Comparison of ENCODE assay signal across 9 cellular contexts in the genomic region with DNA sequence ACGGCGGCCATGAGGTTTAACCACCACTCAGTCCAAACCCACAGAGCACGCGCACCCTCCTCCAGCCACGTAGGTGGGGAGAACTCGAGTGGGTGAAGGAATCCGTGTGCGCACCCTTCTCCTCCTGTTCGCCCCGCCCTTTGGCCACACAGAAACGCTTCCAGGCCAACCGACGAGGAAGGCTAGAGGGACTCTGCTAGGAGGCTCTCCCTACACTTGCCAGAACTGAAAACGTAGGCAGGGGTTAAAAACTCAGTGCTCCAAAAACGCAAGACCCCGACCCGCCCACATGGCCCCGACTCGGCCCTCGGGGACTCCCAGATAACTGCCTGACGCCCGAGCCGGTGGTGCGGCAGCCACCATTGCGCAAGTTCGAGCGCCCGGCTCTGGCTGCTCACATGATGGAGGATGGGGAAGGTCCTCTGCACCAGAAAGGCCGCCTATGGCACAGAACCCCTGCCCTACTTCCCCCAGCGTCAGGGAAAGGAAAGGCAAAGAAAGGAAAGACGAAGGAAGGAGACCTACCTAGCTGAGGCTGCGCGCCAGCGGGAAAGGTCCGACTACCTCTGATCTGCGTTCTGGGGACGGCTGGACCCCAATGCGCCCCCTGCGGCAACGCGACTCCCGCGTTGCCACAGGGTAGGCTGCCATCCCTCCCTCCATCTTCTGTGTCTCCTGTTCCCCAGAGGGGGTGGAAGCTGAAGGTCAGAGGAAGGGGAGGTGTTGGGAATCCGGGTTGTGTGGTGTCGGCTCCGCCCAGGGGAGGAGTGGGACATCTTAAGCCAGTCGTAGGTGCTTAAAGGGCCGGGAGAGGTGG.
DNase-seq lines count a peak whose midpoint lies in the region; ATAC-seq, FAIRE-seq and TF ChIP-seq lines count a peak whose summit lies in the region.
"Had no signal": no experiment of that assay in that cellular context is flagged by ENCODE, and none has a peak within 500 bp of the region (broad histone marks: within the 10 kb centered on the region; RNA-seq: fewer than 3 reads in every experiment).

No MANE protein-coding gene starts in this region.

- peak overlapping the region; percentile 75 for H3K4me2 ChIP-seq in A549

- POLR2A ChIA-PET in A549 (lab: Yijun Ruan, JAX): no interaction called here

- H3K4me3 ChIP-seq in A549 (peak overlapping the region; percentile 92), esophagus (ENCODE audit: low read depth in 1 of 2, low read length in 2 of 2) (peak overlapping the region; percentile 66 to 68), mucosa of stomach (ENCODE audit: low read length) (peak overlapping the region; percentile 41)

- FAIRE-seq in A549 (lab: Jason Lieb, UNC): peak; percentile 99

- H3K9ac ChIP-seq in mucosa of stomach (ENCODE audit: low read length): peak overlapping the region; percentile 81

- H3K9me3 ChIP-seq in A549 (no peaks in the 10 kb centered on the region), esophagus (ENCODE audit: control insufficient read depth in 2 of 2, insufficient read depth in 1 of 2, low read depth in 1 of 2, low read length in 1 of 2) (no peaks in the 10 kb centered on the region), mucosa of stomach (ENCODE audit: control insufficient read depth, low read length) (no peaks in the 10 kb centered on the region)

- peak; percentile 21; the same call in 1 of the 3 replicates for TF ChIP-seq CTCF in A549 (IDR thresholded peaks at IDR 0.05)

- H3K27ac ChIP-seq in A549 (peak overlapping the region; percentile 95 to 97), esophagus (ENCODE audit: low read depth in 2 of 2, low read length in 1 of 2) (no peak overlapping the region)
- H3K27ac ChIP-seq: C4-2B had no signal

- H3K4me1 ChIP-seq in A549 (0 out of 3 replicates have a peak, but pooled peaks cover 4% of the 10 kb centered on the region), esophagus (ENCODE audit: control insufficient read depth in 2 of 2, insufficient read depth in 2 of 2, low read length in 1 of 2) (no peaks in the 10 kb centered on the region), mucosa of stomach (ENCODE audit: control insufficient read depth, insufficient read depth, low read length) (no peaks in the 10 kb centered on the region)

- H3K36me3 ChIP-seq in esophagus (ENCODE audit: control insufficient read depth in 2 of 2, insufficient read depth in 2 of 2, low read length in 1 of 2) (no peaks in the 10 kb centered on the region), mucosa of stomach (ENCODE audit: control insufficient read depth, insufficient read depth, low read length) (no peaks in the 10 kb centered on the region)

- peaks cover 2 to 13% of the 10 kb centered on the region in 2 donors for H3K27me3 ChIP-seq in esophagus (ENCODE audit: control insufficient read depth in 1 of 2, insufficient read depth in 2 of 2, low read length in 2 of 2)
- H3K27me3 ChIP-seq in mucosa of stomach (ENCODE audit: control insufficient read depth, insufficient read depth, low read length): no peaks in the 10 kb centered on the region

- TF ChIP-seq POLR2A in A549 (IDR thresholded peaks at IDR 0.05; ENCODE audit: low read length): peak; percentile 61

- no peak for TF ChIP-seq RAD21 in A549 (conservative IDR thresholded peaks at IDR 0.05 in 1 of 2, IDR thresholded peaks at IDR 0.05 in 1 of 2)

- DNase-seq in A549 (ENCODE audit: low read depth in 1 of 2, low spot score in 1 of 2) (peak; percentile 71 to 83), HPDE6-E6E7 (ENCODE audit: extremely low spot score) (peak; percentile 20), mucosa of gallbladder (ENCODE audit: low spot score) (no peak)

- peak; percentile 97 to 98 for ATAC-seq in A549
- ATAC-seq in GM19397 (IDR thresholded peaks at IDR 0.05; ENCODE audit: unreplicated experiment): peak; percentile 77
- ATAC-seq in HG02840 (IDR thresholded peaks at IDR 0.05; ENCODE audit: low FRiP score, unreplicated experiment): no peak

- no peak for TF ChIP-seq EP300 in A549 (IDR thresholded peaks at IDR 0.05)

- WGBS in A549 (ENCODE audit: missing lambda C conversion rate): 2% methylated on average over 25 of the region's 48 CpGs
- WGBS in esophagus, 2 donors: 2 to 14% methylated on average over 48 of the region's 48 CpGs

- CTCF ChIA-PET in A549 (lab: Yijun Ruan, JAX): interaction anchor here (1.0 kb wide), 1 partner anchor 13 kb away, joined by 3 read pairs; no protein-coding TSS in a partner anchor

TF ChIP-seq in A549, 52 proteins besides CTCF, POLR2A, EP300 and RAD21 (continues in another document):
- no peak for TF ChIP-seq ZFP36 (IDR thresholded peaks at IDR 0.05; ENCODE audit: borderline replicate concordance, partially characterized antibody)
- TF ChIP-seq, protein P1, sequence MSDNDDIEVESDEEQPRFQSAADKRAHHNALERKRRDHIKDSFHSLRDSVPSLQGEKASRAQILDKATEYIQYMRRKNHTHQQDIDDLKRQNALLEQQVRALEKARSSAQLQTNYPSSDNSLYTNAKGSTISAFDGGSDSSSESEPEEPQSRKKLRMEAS (IDR thresholded peaks at IDR 0.05): peak; percentile 14; the same call in 1 of the 2 replicates
- TF ChIP-seq FOSL2 (IDR thresholded peaks at IDR 0.05): no peak
- no peak for TF ChIP-seq FOSL2 (CRISPR knock-in tag; IDR thresholded peaks at IDR 0.05)
- TF ChIP-seq NFE2L2 (conservative IDR thresholded peaks at IDR 0.05; ENCODE audit: low read length): no peak
- TF ChIP-seq, protein P2, sequence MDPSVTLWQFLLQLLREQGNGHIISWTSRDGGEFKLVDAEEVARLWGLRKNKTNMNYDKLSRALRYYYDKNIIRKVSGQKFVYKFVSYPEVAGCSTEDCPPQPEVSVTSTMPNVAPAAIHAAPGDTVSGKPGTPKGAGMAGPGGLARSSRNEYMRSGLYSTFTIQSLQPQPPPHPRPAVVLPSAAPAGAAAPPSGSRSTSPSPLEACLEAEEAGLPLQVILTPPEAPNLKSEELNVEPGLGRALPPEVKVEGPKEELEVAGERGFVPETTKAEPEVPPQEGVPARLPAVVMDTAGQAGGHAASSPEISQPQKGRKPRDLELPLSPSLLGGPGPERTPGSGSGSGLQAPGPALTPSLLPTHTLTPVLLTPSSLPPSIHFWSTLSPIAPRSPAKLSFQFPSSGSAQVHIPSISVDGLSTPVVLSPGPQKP (IDR thresholded peaks at IDR 0.05; ENCODE audit: low read depth, low read length): no peak
- peak; percentile 88 to 95 for TF ChIP-seq CEBPB (IDR thresholded peaks at IDR 0.05)
- TF ChIP-seq RCOR1 (IDR thresholded peaks at IDR 0.05; ENCODE audit: low read depth, low read length): no peak
- no peak for TF ChIP-seq GATA3 (IDR thresholded peaks at IDR 0.05; ENCODE audit: borderline replicate concordance)
- no peak for TF ChIP-seq FOSB (CRISPR knock-in tag; IDR thresholded peaks at IDR 0.05)
- TF ChIP-seq KDM5A (IDR thresholded peaks at IDR 0.05): no peak
- TF ChIP-seq POLR2AphosphoS2 (conservative IDR thresholded peaks at IDR 0.05; ENCODE audit: low read length): no peak
- no peak for TF ChIP-seq CBX8 (IDR thresholded peaks at IDR 0.05)
- TF ChIP-seq, protein P3, sequence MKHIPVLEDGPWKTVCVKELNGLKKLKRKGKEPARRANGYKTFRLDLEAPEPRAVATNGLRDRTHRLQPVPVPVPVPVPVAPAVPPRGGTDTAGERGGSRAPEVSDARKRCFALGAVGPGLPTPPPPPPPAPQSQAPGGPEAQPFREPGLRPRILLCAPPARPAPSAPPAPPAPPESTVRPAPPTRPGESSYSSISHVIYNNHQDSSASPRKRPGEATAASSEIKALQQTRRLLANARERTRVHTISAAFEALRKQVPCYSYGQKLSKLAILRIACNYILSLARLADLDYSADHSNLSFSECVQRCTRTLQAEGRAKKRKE (CRISPR knock-in tag; IDR thresholded peaks at IDR 0.05; ENCODE audit: low read depth): no peak
- no peak for TF ChIP-seq TFCP2L1 (CRISPR knock-in tag; IDR thresholded peaks at IDR 0.05)

TF ChIP-seq in PFSK-1, 5 proteins besides CTCF, POLR2A, EP300 and RAD21:
- TF ChIP-seq, protein P4, sequence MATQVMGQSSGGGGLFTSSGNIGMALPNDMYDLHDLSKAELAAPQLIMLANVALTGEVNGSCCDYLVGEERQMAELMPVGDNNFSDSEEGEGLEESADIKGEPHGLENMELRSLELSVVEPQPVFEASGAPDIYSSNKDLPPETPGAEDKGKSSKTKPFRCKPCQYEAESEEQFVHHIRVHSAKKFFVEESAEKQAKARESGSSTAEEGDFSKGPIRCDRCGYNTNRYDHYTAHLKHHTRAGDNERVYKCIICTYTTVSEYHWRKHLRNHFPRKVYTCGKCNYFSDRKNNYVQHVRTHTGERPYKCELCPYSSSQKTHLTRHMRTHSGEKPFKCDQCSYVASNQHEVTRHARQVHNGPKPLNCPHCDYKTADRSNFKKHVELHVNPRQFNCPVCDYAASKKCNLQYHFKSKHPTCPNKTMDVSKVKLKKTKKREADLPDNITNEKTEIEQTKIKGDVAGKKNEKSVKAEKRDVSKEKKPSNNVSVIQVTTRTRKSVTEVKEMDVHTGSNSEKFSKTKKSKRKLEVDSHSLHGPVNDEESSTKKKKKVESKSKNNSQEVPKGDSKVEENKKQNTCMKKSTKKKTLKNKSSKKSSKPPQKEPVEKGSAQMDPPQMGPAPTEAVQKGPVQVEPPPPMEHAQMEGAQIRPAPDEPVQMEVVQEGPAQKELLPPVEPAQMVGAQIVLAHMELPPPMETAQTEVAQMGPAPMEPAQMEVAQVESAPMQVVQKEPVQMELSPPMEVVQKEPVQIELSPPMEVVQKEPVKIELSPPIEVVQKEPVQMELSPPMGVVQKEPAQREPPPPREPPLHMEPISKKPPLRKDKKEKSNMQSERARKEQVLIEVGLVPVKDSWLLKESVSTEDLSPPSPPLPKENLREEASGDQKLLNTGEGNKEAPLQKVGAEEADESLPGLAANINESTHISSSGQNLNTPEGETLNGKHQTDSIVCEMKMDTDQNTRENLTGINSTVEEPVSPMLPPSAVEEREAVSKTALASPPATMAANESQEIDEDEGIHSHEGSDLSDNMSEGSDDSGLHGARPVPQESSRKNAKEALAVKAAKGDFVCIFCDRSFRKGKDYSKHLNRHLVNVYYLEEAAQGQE (IDR thresholded peaks at IDR 0.05; ENCODE audit: insufficient read depth in 1 of 2, low read depth in 2 of 2, low read length in 2 of 2): no peak
- TF ChIP-seq POLR2AphosphoS5 (IDR thresholded peaks at IDR 0.05; ENCODE audit: low read depth, low read length) (peak; percentile 29; the same call in 1 of the 2 replicates), FOXP2 (optimal IDR thresholded peaks at IDR 0.05; ENCODE audit: borderline replicate concordance, extremely low read depth, extremely low read length, insufficient read depth) (no peak), TAF1 (IDR thresholded peaks at IDR 0.05; ENCODE audit: borderline replicate concordance, insufficient read depth, low read length) (no peak)

Comparison
In these comparisons a context has a peak if more than half of its experiments do, and no peak if none do; other contexts are left out.
1. H3K27ac ChIP-seq: peak in A549 (2 of 2); none in esophagus (0 of 2).
2. H3K4me3 ChIP-seq: peak in every context shown above with its lines; median percentile 92 in A549; 67 in esophagus; 41 in mucosa of stomach.